Comparison of ENCODE assay signal across 12 cellular contexts in genomic region chr10:5581670-5582566, GRCh38. TPM values are rescaled to one million over a fixed set of nuclear protein-coding genes. Genes with fewer than 3 reads are reported as not detected.
DNase-seq lines count a peak whose midpoint lies in the region; ATAC-seq and TF ChIP-seq lines count a peak whose summit lies in the region.
"Had no signal": no experiment of that assay in that cellular context is flagged by ENCODE, and none has a peak within 500 bp of the region (broad histone marks: within the 10 kb centered on the region; RNA-seq: fewer than 3 reads in every experiment).

No MANE protein-coding gene starts in this region.

- peaks cover 50% of the 10 kb centered on the region for H3K4me1 ChIP-seq in OCI-LY3 (ENCODE audit: low read length)
- H3K4me1 ChIP-seq in HAP-1, result no peaks in the 10 kb centered on the region
- H3K4me1 ChIP-seq in gastrocnemius medialis, result peaks cover 0 to 8% of the 10 kb centered on the region in 2 donors

- intact Hi-C loops in gastrocnemius medialis (cut with DNase I; ENCODE audit: low total_unique reads), result no loop called here

- peak; percentile 54 for ATAC-seq in GM19452 (IDR thresholded peaks at IDR 0.05; ENCODE audit: unreplicated experiment)
- peak; percentile 38 for ATAC-seq in HG03025 (IDR thresholded peaks at IDR 0.05; ENCODE audit: low FRiP score, unreplicated experiment)
- ATAC-seq in gastrocnemius medialis, result no peak
- ATAC-seq: foreskin keratinocyte had no signal

- TF ChIP-seq POLR2A in gastrocnemius medialis (IDR thresholded peaks at IDR 0.05), result no peak

- peak overlapping the region; percentile 60 for H3K27ac ChIP-seq in OCI-LY3 (ENCODE audit: low read length)
- no peak overlapping the region for H3K27ac ChIP-seq in gastrocnemius medialis

- in situ Hi-C loops in HAP-1 (cut with MboI; ENCODE audit: low sequenced_read_pairs) (no loop called here), gastrocnemius medialis (cut with MboI; ENCODE audit: low sequenced_read_pairs in 4 of 4) (no loop called here)

- TF ChIP-seq CTCF in GM10248 (IDR thresholded peaks at IDR 0.05; ENCODE audit: control extremely low read depth, extremely low read depth, low read depth, missing control alignments) (no peak), OCI-LY3 (IDR thresholded peaks at IDR 0.05; ENCODE audit: low read depth, low read length) (no peak), gastrocnemius medialis (IDR thresholded peaks at IDR 0.05 in 4 of 5, conservative IDR thresholded peaks at IDR 0.05 in 1 of 5) (no peak)

- peak overlapping the region; percentile 27; the same call in 1 of the 2 replicates for H3K9ac ChIP-seq in OCI-LY3 (ENCODE audit: low read length)

- H3K9me3 ChIP-seq in OCI-LY3 (ENCODE audit: insufficient read depth, low read length), result peaks cover 12% of the 10 kb centered on the region; the same call in 1 of the 2 replicates
- no peaks in the 10 kb centered on the region for H3K9me3 ChIP-seq in HAP-1
- peaks cover 0 to 10% (median 0%) of the 10 kb centered on the region in 3 donors for H3K9me3 ChIP-seq in gastrocnemius medialis

- H3K4me3 ChIP-seq in OCI-LY3 (ENCODE audit: low read length), result peak overlapping the region; percentile 69
- no peak overlapping the region for H3K4me3 ChIP-seq in HAP-1
- H3K4me3 ChIP-seq in gastrocnemius medialis, result no peak overlapping the region

- peaks cover 7% of the 10 kb centered on the region for H4K20me1 ChIP-seq in OCI-LY3 (ENCODE audit: insufficient read depth, low read length)

- peak overlapping the region; percentile 98 for H3K4me2 ChIP-seq in OCI-LY3 (ENCODE audit: low read length)

- no peaks in the 10 kb centered on the region for H3K79me2 ChIP-seq in OCI-LY3 (ENCODE audit: low read length)

- no peak overlapping the region for H2AFZ ChIP-seq in OCI-LY3 (ENCODE audit: low read depth, low read length)

- H3K36me3 ChIP-seq in OCI-LY3 (replicated peaks; ENCODE audit: low read depth, low read length) (peaks cover 2% of the 10 kb centered on the region), HAP-1 (replicated peaks) (no peaks in the 10 kb centered on the region), gastrocnemius medialis (no peaks in the 10 kb centered on the region)

- DNase-seq in GM10248 (ENCODE audit: extremely low spot score), result peak; percentile 61
- no peak for DNase-seq in HAP-1 (ENCODE audit: low spot score in 2 of 2)
- no peak for DNase-seq in gastrocnemius medialis
- no peak for DNase-seq in NK-92 (lab: John Stamatoyannopoulos, UW; ENCODE audit: unreplicated experiment)
- no peak for DNase-seq in DMS 273 (lab: John Stamatoyannopoulos, UW; ENCODE audit: unreplicated experiment)
- DNase-seq: activated CD4-positive, alpha-beta T cell treated with anti-CD3 and anti-CD28 coated beads, Interleukin-2, amount 50 U/mL, for 48 hours; foreskin keratinocyte; KBM-7 had no signal

- H3K27me3 ChIP-seq in OCI-LY3 (ENCODE audit: low read depth, low read length) (peaks cover 30% of the 10 kb centered on the region), HAP-1 (ENCODE audit: low read depth) (no peaks in the 10 kb centered on the region), gastrocnemius medialis (no peaks in the 10 kb centered on the region)
- H3K27me3 ChIP-seq: foreskin keratinocyte had no signal

- CTCF ChIA-PET in GM10248 (lab: Yijun Ruan, JAX), result interaction anchor here (3.1 kb wide), 2 partner anchors 41 to 48 kb away, joined by 11 to 17 read pairs; no protein-coding TSS in a partner anchor

- POLR2A ChIA-PET in GM10248 (lab: Yijun Ruan, JAX), result interaction anchor here (0.6 kb wide), 2 partner anchors 129 to 598 kb away, joined by 6 to 7 read pairs; no protein-coding TSS in a partner anchor

RNA-seq across cellular contexts. Expression of gene CALML3, which starts 57.2 kb away (rescaled TPM):
- total RNA-seq in gastrocnemius medialis, result not detected
- total RNA-seq: temporal lobe had no signal

Comparison
In these comparisons a context has a peak if more than half of its experiments do, and no peak if none do; other contexts are left out.
1. ATAC-seq: peak in GM19452 (single experiment) and HG03025 (single experiment); none in gastrocnemius medialis (0 of 2).